ENCODE assay signal across 1 cellular context in the genomic region with DNA sequence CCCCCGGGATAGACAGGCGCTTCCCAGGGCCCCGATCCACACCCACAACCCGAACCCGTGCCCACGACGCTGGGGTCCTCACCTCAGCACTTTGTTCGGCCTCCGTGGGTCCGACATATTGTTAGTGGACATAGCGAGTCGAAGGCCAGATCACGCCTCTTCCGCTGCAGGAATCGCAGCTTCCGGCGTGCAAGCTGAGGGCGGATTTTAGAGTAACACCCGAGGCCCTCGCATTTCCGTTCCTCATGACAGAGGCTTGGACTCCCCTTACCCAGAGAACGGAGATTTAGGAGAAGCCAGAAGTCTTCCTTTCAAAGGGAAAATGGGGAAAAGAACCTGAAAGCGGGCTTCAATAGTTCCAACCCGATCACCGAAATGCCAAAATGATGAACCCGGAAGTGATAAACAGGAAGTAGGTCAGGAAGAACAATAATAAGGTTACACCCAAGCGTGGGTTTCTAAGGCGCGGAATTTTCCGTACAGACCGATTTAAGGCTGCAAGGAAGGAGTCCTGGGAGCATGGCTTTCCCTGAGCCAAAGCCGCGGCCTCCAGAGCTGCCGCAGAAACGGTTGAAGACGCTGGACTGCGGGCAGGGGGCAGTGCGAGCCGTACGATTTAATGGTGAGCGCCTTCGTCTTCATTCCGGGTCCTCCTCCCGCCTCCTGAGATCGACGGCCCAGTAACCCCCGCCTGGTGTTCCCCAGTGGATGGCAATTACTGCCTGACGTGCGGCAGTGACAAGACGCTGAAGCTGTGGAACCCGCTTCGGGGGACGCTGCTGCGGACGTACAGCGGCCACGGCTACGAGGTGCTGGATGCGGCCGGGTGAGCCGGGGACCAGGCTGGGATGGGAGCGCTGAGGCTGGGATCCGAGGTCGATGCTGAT.
A peak's percentile ranks its signal among the peaks of the same experiment; 100 is the strongest.
TF ChIP-seq lines count a peak whose summit lies in the region.

No MANE protein-coding gene starts in this region.

TF ChIP-seq in HCT116, 20 proteins besides CTCF, POLR2A, EP300 and RAD21 (continued from another document):
- TF ChIP-seq, protein P1, sequence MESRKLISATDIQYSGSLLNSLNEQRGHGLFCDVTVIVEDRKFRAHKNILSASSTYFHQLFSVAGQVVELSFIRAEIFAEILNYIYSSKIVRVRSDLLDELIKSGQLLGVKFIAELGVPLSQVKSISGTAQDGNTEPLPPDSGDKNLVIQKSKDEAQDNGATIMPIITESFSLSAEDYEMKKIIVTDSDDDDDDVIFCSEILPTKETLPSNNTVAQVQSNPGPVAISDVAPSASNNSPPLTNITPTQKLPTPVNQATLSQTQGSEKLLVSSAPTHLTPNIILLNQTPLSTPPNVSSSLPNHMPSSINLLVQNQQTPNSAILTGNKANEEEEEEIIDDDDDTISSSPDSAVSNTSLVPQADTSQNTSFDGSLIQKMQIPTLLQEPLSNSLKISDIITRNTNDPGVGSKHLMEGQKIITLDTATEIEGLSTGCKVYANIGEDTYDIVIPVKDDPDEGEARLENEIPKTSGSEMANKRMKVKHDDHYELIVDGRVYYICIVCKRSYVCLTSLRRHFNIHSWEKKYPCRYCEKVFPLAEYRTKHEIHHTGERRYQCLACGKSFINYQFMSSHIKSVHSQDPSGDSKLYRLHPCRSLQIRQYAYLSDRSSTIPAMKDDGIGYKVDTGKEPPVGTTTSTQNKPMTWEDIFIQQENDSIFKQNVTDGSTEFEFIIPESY (IDR thresholded peaks at IDR 0.05; ENCODE audit: extremely low read depth, insufficient replicate concordance, low read length): no peak
- TF ChIP-seq CEBPB (IDR thresholded peaks at IDR 0.05; ENCODE audit: low read depth): no peak
- peak; percentile 55; the same call in 1 of the 2 replicates for TF ChIP-seq SP1 (IDR thresholded peaks at IDR 0.05; ENCODE audit: low read depth)
- TF ChIP-seq, protein P2, sequence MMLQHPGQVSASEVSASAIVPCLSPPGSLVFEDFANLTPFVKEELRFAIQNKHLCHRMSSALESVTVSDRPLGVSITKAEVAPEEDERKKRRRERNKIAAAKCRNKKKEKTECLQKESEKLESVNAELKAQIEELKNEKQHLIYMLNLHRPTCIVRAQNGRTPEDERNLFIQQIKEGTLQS (IDR thresholded peaks at IDR 0.05): no peak
- peak; percentile 68; the same call in 1 of the 2 replicates for TF ChIP-seq ZFX (IDR thresholded peaks at IDR 0.05)
- peak; percentile 95; the same call in 1 of the 2 replicates for TF ChIP-seq ELF1 (IDR thresholded peaks at IDR 0.05; ENCODE audit: borderline replicate concordance, low read depth)
- peak; percentile 82 for TF ChIP-seq YY1 (IDR thresholded peaks at IDR 0.05; ENCODE audit: extremely low read depth, insufficient replicate concordance, low read depth, low read length)
- TF ChIP-seq, protein P3, sequence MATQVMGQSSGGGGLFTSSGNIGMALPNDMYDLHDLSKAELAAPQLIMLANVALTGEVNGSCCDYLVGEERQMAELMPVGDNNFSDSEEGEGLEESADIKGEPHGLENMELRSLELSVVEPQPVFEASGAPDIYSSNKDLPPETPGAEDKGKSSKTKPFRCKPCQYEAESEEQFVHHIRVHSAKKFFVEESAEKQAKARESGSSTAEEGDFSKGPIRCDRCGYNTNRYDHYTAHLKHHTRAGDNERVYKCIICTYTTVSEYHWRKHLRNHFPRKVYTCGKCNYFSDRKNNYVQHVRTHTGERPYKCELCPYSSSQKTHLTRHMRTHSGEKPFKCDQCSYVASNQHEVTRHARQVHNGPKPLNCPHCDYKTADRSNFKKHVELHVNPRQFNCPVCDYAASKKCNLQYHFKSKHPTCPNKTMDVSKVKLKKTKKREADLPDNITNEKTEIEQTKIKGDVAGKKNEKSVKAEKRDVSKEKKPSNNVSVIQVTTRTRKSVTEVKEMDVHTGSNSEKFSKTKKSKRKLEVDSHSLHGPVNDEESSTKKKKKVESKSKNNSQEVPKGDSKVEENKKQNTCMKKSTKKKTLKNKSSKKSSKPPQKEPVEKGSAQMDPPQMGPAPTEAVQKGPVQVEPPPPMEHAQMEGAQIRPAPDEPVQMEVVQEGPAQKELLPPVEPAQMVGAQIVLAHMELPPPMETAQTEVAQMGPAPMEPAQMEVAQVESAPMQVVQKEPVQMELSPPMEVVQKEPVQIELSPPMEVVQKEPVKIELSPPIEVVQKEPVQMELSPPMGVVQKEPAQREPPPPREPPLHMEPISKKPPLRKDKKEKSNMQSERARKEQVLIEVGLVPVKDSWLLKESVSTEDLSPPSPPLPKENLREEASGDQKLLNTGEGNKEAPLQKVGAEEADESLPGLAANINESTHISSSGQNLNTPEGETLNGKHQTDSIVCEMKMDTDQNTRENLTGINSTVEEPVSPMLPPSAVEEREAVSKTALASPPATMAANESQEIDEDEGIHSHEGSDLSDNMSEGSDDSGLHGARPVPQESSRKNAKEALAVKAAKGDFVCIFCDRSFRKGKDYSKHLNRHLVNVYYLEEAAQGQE (IDR thresholded peaks at IDR 0.05; ENCODE audit: low read depth): no peak
- TF ChIP-seq POLR2AphosphoS5 (IDR thresholded peaks at IDR 0.05; ENCODE audit: low read depth, low read length): peak; percentile 71
- peak; percentile 22; the same call in 1 of the 2 replicates for TF ChIP-seq CBX3 (IDR thresholded peaks at IDR 0.05; ENCODE audit: low read depth)
- TF ChIP-seq, protein P4, sequence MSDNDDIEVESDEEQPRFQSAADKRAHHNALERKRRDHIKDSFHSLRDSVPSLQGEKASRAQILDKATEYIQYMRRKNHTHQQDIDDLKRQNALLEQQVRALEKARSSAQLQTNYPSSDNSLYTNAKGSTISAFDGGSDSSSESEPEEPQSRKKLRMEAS (IDR thresholded peaks at IDR 0.05): peak; percentile 78
